ENCODE assay signal across 18 cellular contexts in genomic region chr10:16509996-16510395, GRCh38. TPM values are rescaled to one million over a fixed set of nuclear protein-coding genes. Genes with fewer than 3 reads are reported as not detected.
A peak's percentile ranks its signal among the peaks of the same experiment; 100 is the strongest.
DNase-seq lines count a peak whose midpoint lies in the region; TF ChIP-seq lines count a peak whose summit lies in the region.
"Had no signal": no experiment of that assay in that cellular context is flagged by ENCODE, and none has a peak within 500 bp of the region (broad histone marks: within the 10 kb centered on the region; RNA-seq: fewer than 3 reads in every experiment).

No MANE protein-coding gene starts in this region.

- intact Hi-C loops in A673 (cut with micrococcal nuclease; ENCODE audit: unreplicated experiment) (no loop called here), mammary epithelial cell (cut with micrococcal nuclease) (loop anchor here (10.0 kb wide), 1 partner anchor 65 kb away; no protein-coding TSS in a partner anchor), lower leg skin (cut with DNase I; ENCODE audit: low total_unique reads) (no loop called here)

- in situ Hi-C loops in mammary epithelial cell (cut with MboI; ENCODE audit: low sequenced_read_pairs in 2 of 2) = no loop called here

- H3K9me3 ChIP-seq in A673 (ENCODE audit: low read depth, low read length, poor library complexity, severe bottlenecking) (no peaks in the 10 kb centered on the region), mammary epithelial cell (replicated peaks; ENCODE audit: insufficient read depth, low read length) (no peaks in the 10 kb centered on the region)
- H3K9me3 ChIP-seq: A549, neutrophil had no signal

- H3K27me3 ChIP-seq in A673 (replicated peaks; ENCODE audit: insufficient read depth, low read depth, low read length, poor library complexity) (peaks cover 55% of the 10 kb centered on the region), mammary epithelial cell (ENCODE audit: insufficient read depth, low read length) (no peaks in the 10 kb centered on the region), kidney epithelial cell (ENCODE audit: control insufficient read depth, insufficient read depth, low read length) (no peaks in the 10 kb centered on the region)
- H3K27me3 ChIP-seq: neutrophil had no signal

- no peaks in the 10 kb centered on the region for H4K20me1 ChIP-seq in mammary epithelial cell (ENCODE audit: insufficient read depth, low read length)

- no peak overlapping the region for H3K4me2 ChIP-seq in mammary epithelial cell (ENCODE audit: insufficient read depth, low read depth, low read length)
- H3K4me2 ChIP-seq: A549 had no signal

- H3K4me3 ChIP-seq in A673 (ENCODE audit: low read depth, low read length, poor library complexity, severe bottlenecking) (no peak overlapping the region), mammary epithelial cell (replicated peaks in 1 of 3; ENCODE audit: insufficient read depth in 1 of 3, low read depth in 2 of 3, low read length in 3 of 3) (no peak overlapping the region), kidney epithelial cell (ENCODE audit: low read depth, low read length) (no peak overlapping the region), lower leg skin (ENCODE audit: low read depth, poor library complexity, severe bottlenecking) (no peak overlapping the region)
- H3K4me3 ChIP-seq: A549 had no signal

- 43% methylated on average over 5 of the region's 5 CpGs for WGBS in mammary epithelial cell (ENCODE audit: low coverage, missing lambda C conversion rate)
- 75 to 82% methylated on average over 5 of the region's 5 CpGs for WGBS in lower leg skin, 2 donors

- H2AFZ ChIP-seq in mammary epithelial cell (ENCODE audit: low read depth, low read length) = no peak overlapping the region

- TF ChIP-seq CTCF in A673 (conservative IDR thresholded peaks at IDR 0.05; ENCODE audit: low read depth, low read length) (no peak), mammary epithelial cell (conservative IDR thresholded peaks at IDR 0.05 in 1 of 2, IDR thresholded peaks at IDR 0.05 in 1 of 2; ENCODE audit: extremely low read depth in 1 of 2, insufficient read depth in 1 of 2, low read depth in 1 of 2, low read length in 2 of 2) (no peak), kidney epithelial cell (IDR thresholded peaks at IDR 0.05; ENCODE audit: insufficient read depth, low read length, poor library complexity, severe bottlenecking) (no peak), lower leg skin (IDR thresholded peaks at IDR 0.05) (no peak)

- no peak for TF ChIP-seq POLR2A in lower leg skin (IDR thresholded peaks at IDR 0.05)

- peaks cover 2% of the 10 kb centered on the region for H3K4me1 ChIP-seq in A673 (ENCODE audit: insufficient read depth, low read length, poor library complexity, severe bottlenecking)
- H3K4me1 ChIP-seq in mammary epithelial cell (ENCODE audit: insufficient read depth, low read length) = peaks cover 6% of the 10 kb centered on the region
- H3K4me1 ChIP-seq: A549 had no signal

- dilution Hi-C loops in mammary epithelial cell (cut with HindIII; ENCODE audit: low sequenced_read_pairs) = no loop called here

- H3K79me2 ChIP-seq in mammary epithelial cell (ENCODE audit: insufficient read depth, low read length) = no peaks in the 10 kb centered on the region

- CTCF ChIA-PET in A673 (lab: Charles Lee) (no interaction called here), mammary epithelial cell (lab: Charles Lee; ENCODE audit: low non-redundant PET) (no interaction called here)

- no peak overlapping the region for H3K27ac ChIP-seq in A673 (ENCODE audit: low read depth, low read length, poor library complexity, severe bottlenecking)
- no peak overlapping the region for H3K27ac ChIP-seq in mammary epithelial cell (ENCODE audit: insufficient read depth, low read depth, low read length)
- H3K27ac ChIP-seq: A549, neutrophil had no signal

- H3K9ac ChIP-seq in mammary epithelial cell (ENCODE audit: insufficient read depth, low read length) = no peak overlapping the region

- BruUV-seq in A673 (replicated peaks; lab: Mats Ljungman, UMichigan) (no TSS peak), mammary epithelial cell (replicated peaks; lab: Mats Ljungman, UMichigan) (no TSS peak)

- H3K36me3 ChIP-seq in A673 (ENCODE audit: insufficient read depth, low read length, poor library complexity, severe bottlenecking) (no peaks in the 10 kb centered on the region), mammary epithelial cell (ENCODE audit: insufficient read depth, low read length) (no peaks in the 10 kb centered on the region), kidney epithelial cell (ENCODE audit: control insufficient read depth, insufficient read depth, low read length) (no peaks in the 10 kb centered on the region)
- H3K36me3 ChIP-seq: neutrophil had no signal

- POLR2A ChIA-PET in A673 (lab: Charles Lee; ENCODE audit: low non-redundant PET) = no interaction called here

- peak; percentile 23 for DNase-seq in A673 (ENCODE audit: low spot score)
- peak; percentile 6 for DNase-seq in HCEC 1CT
- DNase-seq in mammary epithelial cell = peak; percentile 25
- peak; percentile 5 for DNase-seq in kidney epithelial cell (ENCODE audit: low read depth)
- DNase-seq in lower leg skin (ENCODE audit: low spot score in 2 of 2) = no peak
- no peak for DNase-seq in nucleus accumbens (lab: John Stamatoyannopoulos, UW)
- no peak for DNase-seq in NCI-H2081 (lab: John Stamatoyannopoulos, UW)
- DNase-seq in middle frontal gyrus (ENCODE audit: extremely low spot score, low spot score) = no peak
- DNase-seq: activated naive CD8-positive, alpha-beta T cell treated with anti-CD3 and anti-CD28 coated beads, Interleukin-2, amount 10 ng/mL, durations not matched to agents 7 days and 5 days; NCI-H1694 treated with DMSO at 0.1 percent for 48 hours; retina; SHP77 treated with DMSO at 0.1 percent for 48 hours; stimulated activated CD4-positive, alpha-beta T cell treated with anti-CD3 and anti-CD28 coated beads, Interleukin-15, amount 100 ng/mL, for 24 hours; T-helper 2 cell had no signal

RNA-seq across cellular contexts. Expression of gene C1QL3, which starts 11.7 kb away (rescaled TPM):
- total RNA-seq in A673 (2021) (not detected in 2 replicates), mammary epithelial cell (under 1 TPM in 1 of 2 donors, not detected in 1; 0.33 TPM), kidney epithelial cell (0.41 and 0.96 TPM in 2 replicates), lower leg skin (under 1 TPM in 1 of 4 donors, not detected in 3; 0.79 TPM)
- not detected for polyA plus RNA-seq in mammary epithelial cell
- not detected for polyA minus RNA-seq in mammary epithelial cell
- total RNA-seq: activated naive CD8-positive, alpha-beta T cell treated with anti-CD3 and anti-CD28 coated beads, Interleukin-2, amount 10 ng/mL, durations not matched to agents 7 days and 5 days; activated T-helper 1 cell treated with anti-CD3 and anti-CD28 coated beads, Interleukin-12 subunit alpha, Interleukin-12 subunit beta, Interleukin-2, Interleukin-4 antibody, amounts not matched to agents 30 ng/mL and 10 ng/mL and 1 ng/mL, durations not matched to agents 14 hours and 24 hours and 36 hours; mononuclear cell had no signal
- polyA plus RNA-seq: A549 had no signal

Comparison
In these comparisons a context has a peak if more than half of its experiments do, and no peak if none do; other contexts are left out.
1. DNase-seq: peak in A673 (single experiment), HCEC 1CT (single experiment), mammary epithelial cell (single experiment) and kidney epithelial cell (single experiment); none in lower leg skin (0 of 2), nucleus accumbens (0 of 56), NCI-H2081 (0 of 2) and middle frontal gyrus (single experiment).